In the genomic region with DNA sequence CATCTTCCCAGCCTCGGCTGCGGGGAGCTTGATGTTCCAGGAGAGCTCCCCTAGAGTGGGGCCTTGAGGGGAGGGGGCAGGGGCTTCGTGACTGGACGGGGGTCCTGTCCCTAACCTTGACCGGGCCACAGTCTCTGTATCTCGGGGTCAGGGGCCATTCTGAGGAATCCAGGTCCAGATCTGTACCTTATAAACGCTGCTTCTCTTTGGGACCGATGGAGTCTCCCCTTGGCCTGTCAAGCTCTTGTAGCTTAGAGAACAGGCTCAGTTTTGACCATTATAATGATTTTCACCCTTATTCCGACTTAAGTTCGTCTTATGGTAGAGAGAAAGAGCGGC, we compare ENCODE assay signal across 8 cellular contexts. TPM values are rescaled to one million over a fixed set of nuclear protein-coding genes. Genes with fewer than 3 reads are reported as not detected.
DNase-seq lines count a peak whose midpoint lies in the region; ATAC-seq and TF ChIP-seq lines count a peak whose summit lies in the region.

No MANE protein-coding gene starts in this region.

- peak overlapping the region; percentile 99 for H3K4me3 Mint-ChIP-seq in activated naive CD8-positive, alpha-beta T cell treated with anti-CD3 and anti-CD28 coated beads, Interleukin-2, amount 10 ng/mL, durations not matched to agents 7 days and 5 days
- H3K4me3 Mint-ChIP-seq in type B pancreatic cell: peak overlapping the region; percentile 97

- H3K36me3 Mint-ChIP-seq in activated naive CD8-positive, alpha-beta T cell treated with anti-CD3 and anti-CD28 coated beads, Interleukin-2, amount 10 ng/mL, durations not matched to agents 7 days and 5 days: peaks cover 15% of the 10 kb centered on the region
- H3K36me3 Mint-ChIP-seq in type B pancreatic cell: peaks cover under 1% of the 10 kb centered on the region

- peaks cover 34% of the 10 kb centered on the region for H3K4me1 ChIP-seq in BLaER1

- H3K27ac Mint-ChIP-seq in activated naive CD8-positive, alpha-beta T cell treated with anti-CD3 and anti-CD28 coated beads, Interleukin-2, amount 10 ng/mL, durations not matched to agents 7 days and 5 days: peak overlapping the region; percentile 99
- H3K27ac Mint-ChIP-seq in type B pancreatic cell: peak overlapping the region; percentile 96

- ATAC-seq in HG02610 (IDR thresholded peaks at IDR 0.05; ENCODE audit: unreplicated experiment) (peak; percentile 0), left lobe of liver (peak; percentile 1), HG02798 (IDR thresholded peaks at IDR 0.05; ENCODE audit: poor library complexity, unreplicated experiment) (no peak), HG03139 (IDR thresholded peaks at IDR 0.05; ENCODE audit: unreplicated experiment) (no peak)
- ATAC-seq in activated naive CD8-positive, alpha-beta T cell treated with anti-CD3 and anti-CD28 coated beads, Interleukin-2, amount 10 ng/mL, durations not matched to agents 7 days and 5 days (ENCODE audit: low read depth): no peak

- peak overlapping the region; percentile 86 for H3K4me2 ChIP-seq in BLaER1

- H3K4me1 Mint-ChIP-seq in activated naive CD8-positive, alpha-beta T cell treated with anti-CD3 and anti-CD28 coated beads, Interleukin-2, amount 10 ng/mL, durations not matched to agents 7 days and 5 days: peaks cover 21% of the 10 kb centered on the region
- peaks cover 13% of the 10 kb centered on the region for H3K4me1 Mint-ChIP-seq in type B pancreatic cell (ENCODE audit: unreplicated experiment)

- H4K20me1 ChIP-seq in BLaER1: peaks cover 5% of the 10 kb centered on the region; the same call in 1 of the 2 replicates

- no peaks in the 10 kb centered on the region for H3K9me3 Mint-ChIP-seq in activated naive CD8-positive, alpha-beta T cell treated with anti-CD3 and anti-CD28 coated beads, Interleukin-2, amount 10 ng/mL, durations not matched to agents 7 days and 5 days
- H3K9me3 Mint-ChIP-seq in type B pancreatic cell: no peaks in the 10 kb centered on the region

- peaks cover 17% of the 10 kb centered on the region for H3K36me3 ChIP-seq in BLaER1

- DNase-seq in activated naive CD8-positive, alpha-beta T cell treated with anti-CD3 and anti-CD28 coated beads, Interleukin-2, amount 10 ng/mL, durations not matched to agents 7 days and 5 days: no peak
- no peak for DNase-seq in left lobe of liver (ENCODE audit: low spot score)
- DNase-seq in type B pancreatic cell (ENCODE audit: extremely low spot score, unreplicated experiment): no peak
- DNase-seq in activated CD4-positive, alpha-beta T cell treated with anti-CD3 and anti-CD28 coated beads, Interleukin-2, amount 50 U/mL, for 48 hours: no peak

- H3K9me3 ChIP-seq in BLaER1: no peaks in the 10 kb centered on the region

- TF ChIP-seq CTCF in type B pancreatic cell (conservative IDR thresholded peaks at IDR 0.05): no peak

- H3K27me3 Mint-ChIP-seq in activated naive CD8-positive, alpha-beta T cell treated with anti-CD3 and anti-CD28 coated beads, Interleukin-2, amount 10 ng/mL, durations not matched to agents 7 days and 5 days: no peaks in the 10 kb centered on the region
- no peaks in the 10 kb centered on the region for H3K27me3 Mint-ChIP-seq in type B pancreatic cell

- H3K27me3 ChIP-seq in BLaER1: no peaks in the 10 kb centered on the region

- POLR2A ChIA-PET in activated naive CD8-positive, alpha-beta T cell treated with anti-CD3 and anti-CD28 coated beads, Interleukin-2, amount 10 ng/mL, durations not matched to agents 7 days and 5 days (lab: Charles Lee): interaction anchor here (0.5 to 3.2 kb wide), 12 partner anchors 12 to 331 kb away, joined by 3 to 40 read pairs (median 7); partner anchors contain the start of genes BUD31, CPSF4, PDAP1 and PTCD1

- H3K4me3 ChIP-seq in BLaER1: peak overlapping the region; percentile 82

- H3K27ac ChIP-seq in BLaER1: peak overlapping the region; percentile 85

- H3K9ac ChIP-seq in BLaER1: peak overlapping the region; percentile 87

RNA-seq across cellular contexts. Expression of gene ZKSCAN5, which starts 0.8 kb away (rescaled TPM):
- 10 to 100 TPM; 12.7 to 13.5 TPM for total RNA-seq in activated naive CD8-positive, alpha-beta T cell treated with anti-CD3 and anti-CD28 coated beads, Interleukin-2, amount 10 ng/mL, durations not matched to agents 7 days and 5 days
- total RNA-seq in left lobe of liver: 3.0 TPM
- 9.2 and 14.0 TPM in 2 replicates for total RNA-seq in type B pancreatic cell (ENCODE audit: low replicate concordance)

RNA-seq across cellular contexts. Expression of gene ZNF394, which starts 5.2 kb away (rescaled TPM):
- total RNA-seq in activated naive CD8-positive, alpha-beta T cell treated with anti-CD3 and anti-CD28 coated beads, Interleukin-2, amount 10 ng/mL, durations not matched to agents 7 days and 5 days: 10 to 100 TPM; 65.1 to 71.2 TPM
- total RNA-seq in left lobe of liver (8.6 TPM), type B pancreatic cell (ENCODE audit: low replicate concordance) (24.3 and 31.8 TPM in 2 replicates)

RNA-seq across cellular contexts. Expression of gene ZNF789, which starts 32.6 kb away (rescaled TPM):
- total RNA-seq in activated naive CD8-positive, alpha-beta T cell treated with anti-CD3 and anti-CD28 coated beads, Interleukin-2, amount 10 ng/mL, durations not matched to agents 7 days and 5 days: 10 to 100 TPM; 26.0 to 26.4 TPM
- total RNA-seq in left lobe of liver (5.2 TPM), type B pancreatic cell (ENCODE audit: low replicate concordance) (12.6 and 19.0 TPM in 2 replicates)

RNA-seq across cellular contexts. Expression of gene ATP5MF, which starts 39.3 kb away (rescaled TPM):
- total RNA-seq in activated naive CD8-positive, alpha-beta T cell treated with anti-CD3 and anti-CD28 coated beads, Interleukin-2, amount 10 ng/mL, durations not matched to agents 7 days and 5 days: 100 to 1,000 TPM; 338 to 377 TPM
- total RNA-seq in left lobe of liver: 130 TPM
- total RNA-seq in type B pancreatic cell (ENCODE audit: low replicate concordance): 345 and 403 TPM in 2 replicates

RNA-seq across cellular contexts. Expression of gene FAM200A, which starts 46.6 kb away (rescaled TPM):
- 1 to 10 TPM; 6.9 to 7.3 TPM for total RNA-seq in activated naive CD8-positive, alpha-beta T cell treated with anti-CD3 and anti-CD28 coated beads, Interleukin-2, amount 10 ng/mL, durations not matched to agents 7 days and 5 days
- total RNA-seq in left lobe of liver (2.2 TPM), type B pancreatic cell (ENCODE audit: low replicate concordance) (10.2 and 10.8 TPM in 2 replicates)

Comparison
In these comparisons a context has a peak if more than half of its experiments do, and no peak if none do; other contexts are left out.
1. ATAC-seq: peak in HG02610 (single experiment) and left lobe of liver (single experiment); none in activated naive CD8-positive, alpha-beta T cell treated with anti-CD3 and anti-CD28 coated beads, Interleukin-2, amount 10 ng/mL, durations not matched to agents 7 days and 5 days (single experiment), HG02798 (single experiment) and HG03139 (single experiment).